1 cellular context compared by ENCODE assay signal in the genomic region with DNA sequence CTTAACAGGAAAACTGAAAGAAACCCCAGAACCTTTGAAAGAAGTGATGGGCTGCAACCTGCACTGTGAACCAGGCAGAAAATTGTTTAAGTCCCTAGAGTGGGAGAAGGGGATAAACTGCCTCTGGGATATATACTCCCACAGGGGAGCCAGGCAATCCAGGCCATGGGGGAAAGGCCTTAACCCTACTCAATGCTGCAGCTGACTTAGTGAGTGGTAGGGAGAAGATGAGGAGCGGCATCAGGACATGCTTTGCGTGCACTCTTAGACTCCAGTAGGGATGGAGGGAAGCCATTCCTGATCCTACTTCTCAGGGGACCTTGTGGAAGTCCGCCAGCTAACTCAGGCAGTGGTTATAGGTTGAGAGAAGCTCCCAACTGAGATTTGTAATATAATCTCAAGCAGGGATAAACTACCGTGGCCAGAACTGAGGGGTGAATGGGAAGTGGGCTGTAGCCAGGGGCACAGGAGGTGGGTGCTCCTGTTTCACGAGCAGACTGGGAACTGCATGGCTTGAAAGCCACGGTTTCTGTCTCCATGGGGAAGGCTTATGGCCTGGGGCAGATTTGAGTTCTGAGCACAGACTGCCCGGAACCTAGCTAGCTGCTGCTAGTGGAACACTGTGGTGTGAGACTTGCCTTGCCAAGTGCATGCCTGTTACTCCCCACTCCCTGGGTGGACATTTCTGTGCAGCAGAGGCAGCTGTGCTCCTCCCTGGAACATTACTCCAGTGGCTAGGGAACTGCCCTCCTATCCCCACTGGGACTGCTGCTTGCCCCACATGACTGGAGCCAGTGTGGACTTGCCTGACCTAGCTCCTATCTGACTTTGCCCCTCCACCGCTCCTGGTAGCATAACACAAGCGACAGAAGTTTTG.
TF ChIP-seq lines count a peak whose summit lies in the region.

No MANE protein-coding gene starts in this region.

TF ChIP-seq in H1, 55 proteins besides CTCF, POLR2A, EP300 and RAD21:
- TF ChIP-seq SIX5 (IDR thresholded peaks at IDR 0.05; ENCODE audit: low read depth, low read length) = no peak
- no peak for TF ChIP-seq CBX5 (IDR thresholded peaks at IDR 0.05; ENCODE audit: low read depth, low read length)
- no peak for TF ChIP-seq GTF2F1 (IDR thresholded peaks at IDR 0.05; ENCODE audit: borderline replicate concordance, low read depth, low read length)
- TF ChIP-seq HDAC6 (IDR thresholded peaks at IDR 0.05; ENCODE audit: low read depth, low read length) = no peak
- TF ChIP-seq, protein P1, sequence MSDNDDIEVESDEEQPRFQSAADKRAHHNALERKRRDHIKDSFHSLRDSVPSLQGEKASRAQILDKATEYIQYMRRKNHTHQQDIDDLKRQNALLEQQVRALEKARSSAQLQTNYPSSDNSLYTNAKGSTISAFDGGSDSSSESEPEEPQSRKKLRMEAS (IDR thresholded peaks at IDR 0.05) = no peak
- no peak for TF ChIP-seq BCL11A (IDR thresholded peaks at IDR 0.05; ENCODE audit: low read depth in 2 of 2, low read length in 2 of 2)
- no peak for TF ChIP-seq CBX8 (IDR thresholded peaks at IDR 0.05; ENCODE audit: borderline replicate concordance, low read depth, low read length)
- no peak for TF ChIP-seq GABPA (IDR thresholded peaks at IDR 0.05; ENCODE audit: borderline replicate concordance, insufficient read depth, low read length)
- TF ChIP-seq, protein P2, sequence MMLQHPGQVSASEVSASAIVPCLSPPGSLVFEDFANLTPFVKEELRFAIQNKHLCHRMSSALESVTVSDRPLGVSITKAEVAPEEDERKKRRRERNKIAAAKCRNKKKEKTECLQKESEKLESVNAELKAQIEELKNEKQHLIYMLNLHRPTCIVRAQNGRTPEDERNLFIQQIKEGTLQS (IDR thresholded peaks at IDR 0.05; ENCODE audit: insufficient read depth, low read depth, low read length) = no peak
- no peak for TF ChIP-seq PHF8 (conservative IDR thresholded peaks at IDR 0.05; ENCODE audit: low read depth, low read length)
- TF ChIP-seq KDM4A (IDR thresholded peaks at IDR 0.05; ENCODE audit: low read depth, low read length, severe bottlenecking) = no peak
- TF ChIP-seq SP1 (IDR thresholded peaks at IDR 0.05; ENCODE audit: low read depth, low read length) = no peak
- TF ChIP-seq NANOG (IDR thresholded peaks at IDR 0.05; ENCODE audit: insufficient read depth, low read depth, low read length, poor library complexity, severe bottlenecking) = no peak
- TF ChIP-seq RXRA (IDR thresholded peaks at IDR 0.05; ENCODE audit: insufficient read depth, low read depth, low read length) = no peak
- no peak for TF ChIP-seq SRF (IDR thresholded peaks at IDR 0.05; ENCODE audit: low read depth, low read length)
- TF ChIP-seq NRF1 (IDR thresholded peaks at IDR 0.05; ENCODE audit: low read depth, low read length) = no peak
- TF ChIP-seq, protein P3, sequence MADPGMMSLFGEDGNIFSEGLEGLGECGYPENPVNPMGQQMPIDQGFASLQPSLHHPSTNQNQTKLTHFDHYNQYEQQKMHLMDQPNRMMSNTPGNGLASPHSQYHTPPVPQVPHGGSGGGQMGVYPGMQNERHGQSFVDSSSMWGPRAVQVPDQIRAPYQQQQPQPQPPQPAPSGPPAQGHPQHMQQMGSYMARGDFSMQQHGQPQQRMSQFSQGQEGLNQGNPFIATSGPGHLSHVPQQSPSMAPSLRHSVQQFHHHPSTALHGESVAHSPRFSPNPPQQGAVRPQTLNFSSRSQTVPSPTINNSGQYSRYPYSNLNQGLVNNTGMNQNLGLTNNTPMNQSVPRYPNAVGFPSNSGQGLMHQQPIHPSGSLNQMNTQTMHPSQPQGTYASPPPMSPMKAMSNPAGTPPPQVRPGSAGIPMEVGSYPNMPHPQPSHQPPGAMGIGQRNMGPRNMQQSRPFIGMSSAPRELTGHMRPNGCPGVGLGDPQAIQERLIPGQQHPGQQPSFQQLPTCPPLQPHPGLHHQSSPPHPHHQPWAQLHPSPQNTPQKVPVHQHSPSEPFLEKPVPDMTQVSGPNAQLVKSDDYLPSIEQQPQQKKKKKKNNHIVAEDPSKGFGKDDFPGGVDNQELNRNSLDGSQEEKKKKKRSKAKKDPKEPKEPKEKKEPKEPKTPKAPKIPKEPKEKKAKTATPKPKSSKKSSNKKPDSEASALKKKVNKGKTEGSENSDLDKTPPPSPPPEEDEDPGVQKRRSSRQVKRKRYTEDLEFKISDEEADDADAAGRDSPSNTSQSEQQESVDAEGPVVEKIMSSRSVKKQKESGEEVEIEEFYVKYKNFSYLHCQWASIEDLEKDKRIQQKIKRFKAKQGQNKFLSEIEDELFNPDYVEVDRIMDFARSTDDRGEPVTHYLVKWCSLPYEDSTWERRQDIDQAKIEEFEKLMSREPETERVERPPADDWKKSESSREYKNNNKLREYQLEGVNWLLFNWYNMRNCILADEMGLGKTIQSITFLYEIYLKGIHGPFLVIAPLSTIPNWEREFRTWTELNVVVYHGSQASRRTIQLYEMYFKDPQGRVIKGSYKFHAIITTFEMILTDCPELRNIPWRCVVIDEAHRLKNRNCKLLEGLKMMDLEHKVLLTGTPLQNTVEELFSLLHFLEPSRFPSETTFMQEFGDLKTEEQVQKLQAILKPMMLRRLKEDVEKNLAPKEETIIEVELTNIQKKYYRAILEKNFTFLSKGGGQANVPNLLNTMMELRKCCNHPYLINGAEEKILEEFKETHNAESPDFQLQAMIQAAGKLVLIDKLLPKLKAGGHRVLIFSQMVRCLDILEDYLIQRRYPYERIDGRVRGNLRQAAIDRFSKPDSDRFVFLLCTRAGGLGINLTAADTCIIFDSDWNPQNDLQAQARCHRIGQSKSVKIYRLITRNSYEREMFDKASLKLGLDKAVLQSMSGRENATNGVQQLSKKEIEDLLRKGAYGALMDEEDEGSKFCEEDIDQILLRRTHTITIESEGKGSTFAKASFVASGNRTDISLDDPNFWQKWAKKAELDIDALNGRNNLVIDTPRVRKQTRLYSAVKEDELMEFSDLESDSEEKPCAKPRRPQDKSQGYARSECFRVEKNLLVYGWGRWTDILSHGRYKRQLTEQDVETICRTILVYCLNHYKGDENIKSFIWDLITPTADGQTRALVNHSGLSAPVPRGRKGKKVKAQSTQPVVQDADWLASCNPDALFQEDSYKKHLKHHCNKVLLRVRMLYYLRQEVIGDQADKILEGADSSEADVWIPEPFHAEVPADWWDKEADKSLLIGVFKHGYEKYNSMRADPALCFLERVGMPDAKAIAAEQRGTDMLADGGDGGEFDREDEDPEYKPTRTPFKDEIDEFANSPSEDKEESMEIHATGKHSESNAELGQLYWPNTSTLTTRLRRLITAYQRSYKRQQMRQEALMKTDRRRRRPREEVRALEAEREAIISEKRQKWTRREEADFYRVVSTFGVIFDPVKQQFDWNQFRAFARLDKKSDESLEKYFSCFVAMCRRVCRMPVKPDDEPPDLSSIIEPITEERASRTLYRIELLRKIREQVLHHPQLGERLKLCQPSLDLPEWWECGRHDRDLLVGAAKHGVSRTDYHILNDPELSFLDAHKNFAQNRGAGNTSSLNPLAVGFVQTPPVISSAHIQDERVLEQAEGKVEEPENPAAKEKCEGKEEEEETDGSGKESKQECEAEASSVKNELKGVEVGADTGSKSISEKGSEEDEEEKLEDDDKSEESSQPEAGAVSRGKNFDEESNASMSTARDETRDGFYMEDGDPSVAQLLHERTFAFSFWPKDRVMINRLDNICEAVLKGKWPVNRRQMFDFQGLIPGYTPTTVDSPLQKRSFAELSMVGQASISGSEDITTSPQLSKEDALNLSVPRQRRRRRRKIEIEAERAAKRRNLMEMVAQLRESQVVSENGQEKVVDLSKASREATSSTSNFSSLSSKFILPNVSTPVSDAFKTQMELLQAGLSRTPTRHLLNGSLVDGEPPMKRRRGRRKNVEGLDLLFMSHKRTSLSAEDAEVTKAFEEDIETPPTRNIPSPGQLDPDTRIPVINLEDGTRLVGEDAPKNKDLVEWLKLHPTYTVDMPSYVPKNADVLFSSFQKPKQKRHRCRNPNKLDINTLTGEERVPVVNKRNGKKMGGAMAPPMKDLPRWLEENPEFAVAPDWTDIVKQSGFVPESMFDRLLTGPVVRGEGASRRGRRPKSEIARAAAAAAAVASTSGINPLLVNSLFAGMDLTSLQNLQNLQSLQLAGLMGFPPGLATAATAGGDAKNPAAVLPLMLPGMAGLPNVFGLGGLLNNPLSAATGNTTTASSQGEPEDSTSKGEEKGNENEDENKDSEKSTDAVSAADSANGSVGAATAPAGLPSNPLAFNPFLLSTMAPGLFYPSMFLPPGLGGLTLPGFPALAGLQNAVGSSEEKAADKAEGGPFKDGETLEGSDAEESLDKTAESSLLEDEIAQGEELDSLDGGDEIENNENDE (IDR thresholded peaks at IDR 0.05; ENCODE audit: insufficient replicate concordance, low read length) = no peak
